ENCODE assay signal across 8 cellular contexts in the genomic region with DNA sequence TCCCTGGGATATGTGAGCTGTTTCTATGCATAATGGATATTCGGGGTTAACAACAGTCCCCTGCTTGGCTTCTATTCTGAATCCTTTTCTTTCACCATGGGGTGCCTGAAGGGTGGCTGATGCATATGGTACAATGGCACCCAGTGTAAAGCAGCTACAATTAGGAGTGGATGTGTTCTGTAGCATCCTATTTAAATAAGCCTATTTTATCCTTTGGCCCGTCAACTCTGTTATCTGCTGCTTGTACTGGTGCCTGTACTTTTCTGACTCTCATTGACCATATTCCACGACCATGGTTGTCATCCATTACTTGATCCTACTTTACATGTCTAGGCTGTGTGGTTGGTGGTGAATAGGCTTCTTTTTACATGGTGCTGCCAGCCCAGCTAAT.
DNase-seq lines count a peak whose midpoint lies in the region; ATAC-seq and TF ChIP-seq lines count a peak whose summit lies in the region.

No MANE protein-coding gene starts in this region.

- no peak for ATAC-seq in RWPE2 (ENCODE audit: low read depth)

- H3K9me3 ChIP-seq in RWPE2 (ENCODE audit: severe bottlenecking) = peaks cover 18% of the 10 kb centered on the region

- no peak for DNase-seq in GM06990 (ENCODE audit: extremely low read depth, insufficient read length)
- DNase-seq in RWPE2 (ENCODE audit: low spot score) = no peak
- no peak for DNase-seq in fibroblast of mammary gland (ENCODE audit: low read depth)
- DNase-seq in NCI-H82 treated with DMSO at 0.1 percent for 48 hours (lab: John Stamatoyannopoulos, UW; ENCODE audit: unreplicated experiment) = no peak
- DNase-seq in NCI-H1436 (lab: John Stamatoyannopoulos, UW) = no peak
- DNase-seq in retina = no peak
- no peak for DNase-seq in Ammon's horn (ENCODE audit: low spot score)

- H3K4me3 ChIP-seq in GM06990 (replicated peaks; ENCODE audit: low read depth, low read length) = peak overlapping the region; percentile 79
- H3K4me3 ChIP-seq in RWPE2 (ENCODE audit: severe bottlenecking) = peak overlapping the region; percentile 52
- peak overlapping the region; percentile 81 for H3K4me3 ChIP-seq in fibroblast of mammary gland (ENCODE audit: control insufficient read depth, low read depth, low read length)
- H3K4me3 ChIP-seq in rectal smooth muscle tissue (ENCODE audit: low read length) = peak overlapping the region; percentile 90

- H3K4me1 ChIP-seq in RWPE2 (ENCODE audit: insufficient read depth, poor library complexity, severe bottlenecking) (peaks cover 6% of the 10 kb centered on the region), rectal smooth muscle tissue (ENCODE audit: control insufficient read depth, insufficient read depth, low read length) (peaks cover 12% of the 10 kb centered on the region)

- no peak for TF ChIP-seq CTCF in GM06990 (IDR thresholded peaks at IDR 0.05; ENCODE audit: insufficient read depth, low read length, poor library complexity, severe bottlenecking)
- no peak for TF ChIP-seq CTCF in RWPE2 (IDR thresholded peaks at IDR 0.05; ENCODE audit: poor library complexity, severe bottlenecking)
- TF ChIP-seq CTCF in fibroblast of mammary gland (conservative IDR thresholded peaks at IDR 0.05; ENCODE audit: control insufficient read depth, insufficient read depth, low read depth, low read length) = no peak

- H3K36me3 ChIP-seq in GM06990 (ENCODE audit: control insufficient read depth, insufficient read depth, low read length) (peaks cover 17% of the 10 kb centered on the region), RWPE2 (ENCODE audit: low read depth) (peaks cover 79% of the 10 kb centered on the region), rectal smooth muscle tissue (ENCODE audit: control insufficient read depth, insufficient read depth, low read length) (peaks cover 31% of the 10 kb centered on the region)

- H3K27ac ChIP-seq in RWPE2 (ENCODE audit: poor library complexity, severe bottlenecking) = peak overlapping the region; percentile 73
- peak overlapping the region; percentile 95 for H3K27ac ChIP-seq in rectal smooth muscle tissue (ENCODE audit: low read depth, low read length)

- H3K27me3 ChIP-seq in GM06990 (replicated peaks; ENCODE audit: control insufficient read depth, insufficient read depth, low read length) = no peaks in the 10 kb centered on the region
- no peaks in the 10 kb centered on the region for H3K27me3 ChIP-seq in RWPE2 (ENCODE audit: insufficient read depth, poor library complexity, severe bottlenecking)
- H3K27me3 ChIP-seq in rectal smooth muscle tissue (ENCODE audit: control insufficient read depth, insufficient read depth, low read length) = no peaks in the 10 kb centered on the region

- H3K9ac ChIP-seq in rectal smooth muscle tissue (ENCODE audit: low read length) = no peak overlapping the region
